ENCODE assay signal across 19 cellular contexts in genomic region chrX:128619490-128619889, GRCh38.
DNase-seq lines count a peak whose midpoint lies in the region; ATAC-seq, FAIRE-seq and TF ChIP-seq lines count a peak whose summit lies in the region.
"Had no signal": no experiment of that assay in that cellular context is flagged by ENCODE, and none has a peak within 500 bp of the region (broad histone marks: within the 10 kb centered on the region; RNA-seq: fewer than 3 reads in every experiment).

No MANE protein-coding gene starts in this region.

- H3K9me3 Mint-ChIP-seq in GM23338 (peaks cover 2% of the 10 kb centered on the region; the same call in 1 of the 3 replicates), WTC11 (no peaks in the 10 kb centered on the region)
- H3K9me3 Mint-ChIP-seq: CD8-positive, alpha-beta memory T cell had no signal

- H3K9me3 ChIP-seq in A549: no peaks in the 10 kb centered on the region
- H3K9me3 ChIP-seq in effector memory CD4-positive, alpha-beta T cell (ENCODE audit: control insufficient read depth, low read length): no peaks in the 10 kb centered on the region
- H3K9me3 ChIP-seq: BE2C had no signal

- TF ChIP-seq EP300 in A549 (IDR thresholded peaks at IDR 0.05): no peak

- H3K27me3 ChIP-seq in GM23338 (ENCODE audit: insufficient read depth): no peaks in the 10 kb centered on the region
- H3K27me3 ChIP-seq in effector memory CD4-positive, alpha-beta T cell (replicated peaks; ENCODE audit: control insufficient read depth, insufficient read depth, low read length, poor library complexity, severe bottlenecking): no peaks in the 10 kb centered on the region
- H3K27me3 ChIP-seq: BE2C had no signal

- no peak for ATAC-seq in A549
- ATAC-seq in GM23338: no peak; the same call in 2 of the 3 replicates
- peak; percentile 61 for ATAC-seq in WTC11
- ATAC-seq in HG03460 (IDR thresholded peaks at IDR 0.05; ENCODE audit: unreplicated experiment): no peak

- TF ChIP-seq POLR2A in A549 (IDR thresholded peaks at IDR 0.05; ENCODE audit: low read length): no peak

- H3K27ac Mint-ChIP-seq in GM23338 (no peak overlapping the region), WTC11 (no peak overlapping the region)
- H3K27ac Mint-ChIP-seq: CD4-positive, CD25-positive, alpha-beta regulatory T cell; CD8-positive, alpha-beta memory T cell had no signal

- H3K27ac ChIP-seq in A549 (no peak overlapping the region), GM23338 (ENCODE audit: low read depth) (no peak overlapping the region)
- no peak overlapping the region for H3K27ac ChIP-seq in effector memory CD4-positive, alpha-beta T cell (ENCODE audit: insufficient read depth, low read length, poor library complexity, severe bottlenecking)

- H3K27me3 Mint-ChIP-seq in GM23338 (ENCODE audit: insufficient read depth, low read depth, poor library complexity): no peaks in the 10 kb centered on the region
- no peaks in the 10 kb centered on the region for H3K27me3 Mint-ChIP-seq in WTC11 (ENCODE audit: low read depth)
- H3K27me3 Mint-ChIP-seq: CD4-positive, CD25-positive, alpha-beta regulatory T cell had no signal

- CTCF ChIA-PET in A549 (lab: Yijun Ruan, JAX): no interaction called here
- CTCF ChIA-PET in WTC11 (lab: Charles Lee): interaction anchor here (0.6 to 1.4 kb wide), 6 partner anchors 15 to 514 kb away, joined by 3 to 5 read pairs (median 3); no protein-coding TSS in a partner anchor

- TF ChIP-seq CTCF in A549 (IDR thresholded peaks at IDR 0.05): no peak
- TF ChIP-seq CTCF in GM23338 (conservative IDR thresholded peaks at IDR 0.05; ENCODE audit: low read depth in 2 of 2): peak; percentile 36 to 56
- TF ChIP-seq CTCF in WTC11 (IDR thresholded peaks at IDR 0.05): no peak

- H3K79me2 ChIP-seq in GM23338 (replicated peaks; ENCODE audit: insufficient read depth): no peaks in the 10 kb centered on the region

- no peak overlapping the region for H3K4me2 ChIP-seq in A549
- H3K4me2 ChIP-seq in GM23338: no peak overlapping the region

- TF ChIP-seq RAD21 in A549 (conservative IDR thresholded peaks at IDR 0.05 in 1 of 2, IDR thresholded peaks at IDR 0.05 in 1 of 2): no peak

- no peaks in the 10 kb centered on the region for H3K4me1 ChIP-seq in A549
- no peaks in the 10 kb centered on the region for H3K4me1 ChIP-seq in GM23338 (ENCODE audit: insufficient read depth)
- H3K4me1 ChIP-seq in effector memory CD4-positive, alpha-beta T cell (ENCODE audit: control insufficient read depth, insufficient read depth, low read length, poor library complexity, severe bottlenecking): no peaks in the 10 kb centered on the region
- H3K4me1 ChIP-seq: BE2C had no signal

- H4K20me1 ChIP-seq in GM23338 (replicated peaks; ENCODE audit: insufficient read depth): no peaks in the 10 kb centered on the region

- POLR2A ChIA-PET in A549 (lab: Yijun Ruan, JAX): no interaction called here
- POLR2A ChIA-PET in WTC11 (lab: Charles Lee): no interaction called here

- no peaks in the 10 kb centered on the region for H3F3A ChIP-seq in GM23338 (replicated peaks; ENCODE audit: low read depth)

- H3K4me1 Mint-ChIP-seq in GM23338 (peaks cover 2% of the 10 kb centered on the region; the same call in 1 of the 3 replicates), WTC11 (no peaks in the 10 kb centered on the region)
- H3K4me1 Mint-ChIP-seq: CD4-positive, CD25-positive, alpha-beta regulatory T cell; CD8-positive, alpha-beta memory T cell had no signal

- H3K9me2 ChIP-seq in GM23338 (ENCODE audit: insufficient read depth): no peaks in the 10 kb centered on the region

- no peak overlapping the region for H3K4me3 Mint-ChIP-seq in GM23338
- H3K4me3 Mint-ChIP-seq in WTC11: no peak overlapping the region
- H3K4me3 Mint-ChIP-seq: CD4-positive, CD25-positive, alpha-beta regulatory T cell; CD8-positive, alpha-beta memory T cell had no signal

- H3K36me3 Mint-ChIP-seq in GM23338 (ENCODE audit: low read depth): no peaks in the 10 kb centered on the region
- H3K36me3 Mint-ChIP-seq in WTC11: no peaks in the 10 kb centered on the region
- H3K36me3 Mint-ChIP-seq: CD4-positive, CD25-positive, alpha-beta regulatory T cell; CD8-positive, alpha-beta memory T cell had no signal

- WGBS in A549 (ENCODE audit: missing lambda C conversion rate): 36% methylated on average over 3 of the region's 3 CpGs

- no peak overlapping the region for H2AFZ ChIP-seq in GM23338

- peak; percentile 18 for FAIRE-seq in A549 (lab: Jason Lieb, UNC)

- H3K36me3 ChIP-seq in GM23338 (ENCODE audit: insufficient read depth): no peaks in the 10 kb centered on the region
- H3K36me3 ChIP-seq in effector memory CD4-positive, alpha-beta T cell (ENCODE audit: control insufficient read depth, insufficient read depth, low read length): no peaks in the 10 kb centered on the region
- H3K36me3 ChIP-seq: BE2C had no signal

- no peak for DNase-seq in A549 (ENCODE audit: low read depth in 1 of 2, low spot score in 1 of 2)
- peak; percentile 24 for DNase-seq in GM23338 (ENCODE audit: low spot score)
- no peak for DNase-seq in WTC11 (ENCODE audit: low spot score)
- peak; percentile 5 for DNase-seq in iPS-NIHi11 (ENCODE audit: low spot score)
- DNase-seq in GM03348 (ENCODE audit: low spot score): no peak
- DNase-seq in D341Med (ENCODE audit: low spot score): no peak
- DNase-seq in effector memory CD4-positive, alpha-beta T cell: no peak
- DNase-seq: 8988T; ACHN; BE2C; C1 segment of cervical spinal cord; CD4-positive, CD25-positive, alpha-beta regulatory T cell; CD8-positive, alpha-beta memory T cell; COR-L47; DMS153; DMS79; GDM1; KG1 had no signal

- H3K4me3 ChIP-seq in A549 (no peak overlapping the region), GM23338 (no peak overlapping the region)
- H3K4me3 ChIP-seq in effector memory CD4-positive, alpha-beta T cell (ENCODE audit: insufficient read depth, low read depth, low read length, poor library complexity, severe bottlenecking): no peak overlapping the region

TF ChIP-seq in A549, 52 proteins besides CTCF, POLR2A, EP300 and RAD21 (continues in another document):
- TF ChIP-seq SREBF2 (IDR thresholded peaks at IDR 0.05): no peak
- no peak for TF ChIP-seq ZSCAN20 (CRISPR knock-in tag; IDR thresholded peaks at IDR 0.05)
- TF ChIP-seq HOXB13 (CRISPR knock-in tag; IDR thresholded peaks at IDR 0.05; ENCODE audit: low read depth): no peak
- no peak for TF ChIP-seq PBX3 (IDR thresholded peaks at IDR 0.05)
- no peak for TF ChIP-seq MAX (IDR thresholded peaks at IDR 0.05)
- TF ChIP-seq JUN (IDR thresholded peaks at IDR 0.05): no peak

TF ChIP-seq in WTC11, 78 proteins besides CTCF, POLR2A, EP300 and RAD21:
- TF ChIP-seq RORB (CRISPR knock-in tag; IDR thresholded peaks at IDR 0.05) (no peak), TEAD1 (CRISPR knock-in tag; IDR thresholded peaks at IDR 0.05) (no peak), NFYB (CRISPR knock-in tag; conservative IDR thresholded peaks at IDR 0.05; ENCODE audit: low read depth) (no peak)

Comparison
In these comparisons a context has a peak if more than half of its experiments do, and no peak if none do; other contexts are left out.
1. DNase-seq: peak in GM23338 (single experiment) and iPS-NIHi11 (single experiment); none in A549 (0 of 2), WTC11 (single experiment), GM03348 (single experiment), D341Med (single experiment) and effector memory CD4-positive, alpha-beta T cell (0 of 3).
2. CTCF ChIP-seq: peak in GM23338 (2 of 2); none in A549 (single experiment) and WTC11 (single experiment).